In the genomic region with DNA sequence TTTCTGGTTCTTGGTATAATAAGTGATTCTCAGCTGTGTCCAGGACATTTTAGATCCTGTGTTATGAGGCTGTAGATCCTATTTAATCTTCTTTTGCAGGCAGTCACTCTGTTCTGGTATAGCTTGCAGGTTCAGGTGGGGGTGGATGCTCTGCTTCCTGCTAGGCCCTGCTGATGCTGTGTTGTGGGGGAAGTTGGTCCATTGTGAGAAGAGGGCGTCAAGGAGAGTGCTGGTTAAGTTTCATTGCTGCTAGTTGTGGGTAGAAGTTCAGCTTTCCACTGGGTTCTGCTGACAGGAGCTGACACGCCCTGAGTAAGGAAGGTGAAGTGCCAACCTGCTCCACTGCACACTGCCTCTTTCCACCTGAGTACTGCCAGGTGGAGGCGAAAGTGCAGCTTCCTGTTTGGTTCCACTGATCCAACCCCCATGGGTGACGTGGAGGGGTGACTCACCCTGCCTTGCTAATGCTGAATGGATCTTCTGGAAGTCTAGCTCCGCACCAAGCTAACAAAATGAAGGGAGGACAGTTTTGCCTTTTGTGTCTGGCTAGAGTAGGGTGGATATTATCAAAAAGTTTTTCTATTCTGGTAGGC, we compare ENCODE assay signal across 9 cellular contexts. TPM values are rescaled to one million over a fixed set of nuclear protein-coding genes. Genes with fewer than 3 reads are reported as not detected.
DNase-seq lines count a peak whose midpoint lies in the region; ATAC-seq and FAIRE-seq lines count a peak whose summit lies in the region.
"Had no signal": no experiment of that assay in that cellular context is flagged by ENCODE, and none has a peak within 500 bp of the region (broad histone marks: within the 10 kb centered on the region; RNA-seq: fewer than 3 reads in every experiment).

No MANE protein-coding gene starts in this region.

- peaks cover 2% of the 10 kb centered on the region for H3K36me3 Mint-ChIP-seq in memory B cell
- H3K36me3 Mint-ChIP-seq: brain had no signal

- no peak for FAIRE-seq in GM19239 (lab: Jason Lieb, UNC)

- peak overlapping the region; percentile 35 for H3K27ac Mint-ChIP-seq in memory B cell
- H3K27ac Mint-ChIP-seq: brain had no signal

- DNase-seq in activated T-cell treated with anti-CD3 and anti-CD28 coated beads for 24 hours (ENCODE audit: low read depth) (peak; percentile 49), memory B cell (ENCODE audit: low spot score in 2 of 2) (no peak), SK-N-DZ (ENCODE audit: low spot score) (no peak), MV-4-11 (lab: John Stamatoyannopoulos, UW) (no peak), GM19239 (ENCODE audit: insufficient read length, low spot score) (no peak), NCI-H446 treated with DMSO at 0.1 percent for 48 hours (lab: John Stamatoyannopoulos, UW) (no peak)

- ATAC-seq in GM18907 (IDR thresholded peaks at IDR 0.05; ENCODE audit: unreplicated experiment) (peak; percentile 63), HG03460 (IDR thresholded peaks at IDR 0.05; ENCODE audit: unreplicated experiment) (peak; percentile 60), memory B cell (ENCODE audit: low read depth) (peak; percentile 76)

- H3K4me1 Mint-ChIP-seq in memory B cell: peaks cover 9% of the 10 kb centered on the region

- H3K9me3 Mint-ChIP-seq in memory B cell: no peaks in the 10 kb centered on the region
- H3K9me3 Mint-ChIP-seq: brain had no signal

- H3K4me3 Mint-ChIP-seq in memory B cell: no peak overlapping the region
- H3K4me3 Mint-ChIP-seq: brain had no signal

- H3K27me3 Mint-ChIP-seq in memory B cell: no peaks in the 10 kb centered on the region

RNA-seq across cellular contexts. Expression of a gene that starts 16.3 kb away (rescaled TPM):
- polyA plus RNA-seq in SK-N-DZ (2014; cell fraction: cytosol; rRNA removed): 0.82 and 1.2 TPM in 2 replicates
- polyA plus RNA-seq in SK-N-DZ (2014; cell fraction: nucleus; rRNA removed): 0.97 and 1.9 TPM in 2 replicates

RNA-seq across cellular contexts. Expression of a gene that starts 16.7 kb away (rescaled TPM):
- polyA plus RNA-seq in SK-N-DZ (2014; cell fraction: cytosol; rRNA removed): 2.1 and 2.4 TPM in 2 replicates
- 1.3 and 1.4 TPM in 2 replicates for polyA plus RNA-seq in SK-N-DZ (2014; cell fraction: nucleus; rRNA removed)

RNA-seq across cellular contexts. Expression of a gene that starts 43.5 kb away (rescaled TPM):
- 8.3 and 10.8 TPM in 2 replicates for polyA plus RNA-seq in SK-N-DZ (2014; cell fraction: cytosol; rRNA removed)
- 8.6 and 10.0 TPM in 2 replicates for polyA plus RNA-seq in SK-N-DZ (2014; cell fraction: nucleus; rRNA removed)
